In the genomic region with DNA sequence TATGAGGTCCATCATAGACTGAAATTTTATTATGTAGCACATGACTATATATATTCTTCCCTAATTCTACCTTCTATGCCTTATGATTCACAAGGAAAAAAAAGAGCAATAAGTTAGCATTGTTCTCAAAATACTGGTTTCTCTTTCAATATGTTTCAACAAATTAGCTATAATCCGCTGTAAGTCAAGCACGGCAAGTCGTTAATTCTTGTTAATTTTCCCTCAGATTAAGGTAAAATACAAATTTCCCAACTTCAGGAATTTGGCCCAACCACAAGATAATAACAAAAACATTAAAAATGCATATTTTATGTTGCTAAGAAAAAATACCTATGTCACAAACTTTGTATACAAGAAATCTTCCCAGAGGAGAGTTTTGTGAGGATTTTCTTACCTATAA, we compare ENCODE assay signal across 11 cellular contexts.
"Had no signal": no experiment of that assay in that cellular context is flagged by ENCODE, and none has a peak within 500 bp of the region (broad histone marks: within the 10 kb centered on the region; RNA-seq: fewer than 3 reads in every experiment).

No MANE protein-coding gene starts in this region.

- H2AFZ ChIP-seq: GM23248, GM23338 had no signal

- DNase-seq: GM23248, GOT3, H7, H9, HCEC 1CT, HFFc6 had no signal

- H3K9ac ChIP-seq: GM23248 had no signal

- H3K9me3 ChIP-seq: HAP-1 had no signal

- H3K4me1 ChIP-seq: HAP-1 had no signal

- H3K36me3 ChIP-seq: HAP-1 had no signal

- H3K4me2 ChIP-seq: GM23338 had no signal

- H3K27ac ChIP-seq: GM23248 had no signal

- H3K4me3 ChIP-seq: GM23248, GM23338, HAP-1 had no signal

- FAIRE-seq: H1, H54 had no signal

- ATAC-seq: GM23338, HCT116 had no signal
